In the genomic region with DNA sequence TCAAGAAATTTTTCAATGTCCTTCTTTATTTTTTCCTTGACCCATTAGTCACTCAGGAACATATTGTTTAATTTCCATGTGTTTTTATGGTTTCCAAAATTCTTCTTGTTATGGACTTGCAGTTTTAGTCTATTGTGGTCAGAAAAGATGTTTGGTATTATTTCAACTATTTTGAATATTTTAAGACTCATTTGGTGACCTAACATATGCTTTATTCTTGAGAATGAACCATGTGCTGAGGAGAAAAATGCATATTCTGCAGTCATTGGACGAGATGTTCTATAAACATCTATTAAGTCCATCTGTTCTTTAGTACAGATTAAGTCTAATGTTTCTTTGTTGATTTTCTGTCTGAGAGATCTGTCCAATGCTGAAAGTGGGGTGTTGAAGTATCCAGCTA, we compare ENCODE assay signal across 26 cellular contexts. TPM values are rescaled to one million over a fixed set of nuclear protein-coding genes. Genes with fewer than 3 reads are reported as not detected.
DNase-seq lines count a peak whose midpoint lies in the region; ATAC-seq, FAIRE-seq and TF ChIP-seq lines count a peak whose summit lies in the region.
"Had no signal": no experiment of that assay in that cellular context is flagged by ENCODE, and none has a peak within 500 bp of the region (broad histone marks: within the 10 kb centered on the region; RNA-seq: fewer than 3 reads in every experiment).

No MANE protein-coding gene starts in this region.

- in situ Hi-C loops in astrocyte of the spinal cord (cut with HindIII; ENCODE audit: low sequenced_read_pairs) = no loop called here

- no peaks in the 10 kb centered on the region for H3K4me1 ChIP-seq in effector memory CD4-positive, alpha-beta T cell (ENCODE audit: control insufficient read depth, insufficient read depth, low read length, poor library complexity, severe bottlenecking)
- H3K4me1 ChIP-seq: breast epithelium, gastrocnemius medialis, Peyer's patch, SJCRH30 had no signal

- no peaks in the 10 kb centered on the region for H3K36me3 ChIP-seq in effector memory CD4-positive, alpha-beta T cell (ENCODE audit: control insufficient read depth, insufficient read depth, low read length)
- H3K36me3 ChIP-seq: breast epithelium, gastrocnemius medialis, Peyer's patch, SJCRH30 had no signal

- H3K27me3 ChIP-seq in AG04450 (ENCODE audit: control insufficient read depth, insufficient read depth, low read length) = no peaks in the 10 kb centered on the region
- no peaks in the 10 kb centered on the region for H3K27me3 ChIP-seq in effector memory CD4-positive, alpha-beta T cell (replicated peaks; ENCODE audit: control insufficient read depth, insufficient read depth, low read length, poor library complexity, severe bottlenecking)
- H3K27me3 ChIP-seq: breast epithelium, gastrocnemius medialis, Peyer's patch, SJCRH30 had no signal

- no peak for TF ChIP-seq POLR2A in GM12892 (IDR thresholded peaks at IDR 0.05; ENCODE audit: low read depth, low read length)

- no peak overlapping the region for H3K27ac ChIP-seq in AG04450 (ENCODE audit: low read depth, low read length)
- no peak overlapping the region for H3K27ac ChIP-seq in effector memory CD4-positive, alpha-beta T cell (ENCODE audit: insufficient read depth, low read length, poor library complexity, severe bottlenecking)
- H3K27ac ChIP-seq: breast epithelium, gastrocnemius medialis, Peyer's patch, SJCRH30 had no signal

- no peak for TF ChIP-seq CTCF in AG04450 (IDR thresholded peaks at IDR 0.05; ENCODE audit: low read depth, low read length)
- TF ChIP-seq CTCF in astrocyte of the spinal cord (IDR thresholded peaks at IDR 0.05; ENCODE audit: low read depth, low read length) = no peak

- FAIRE-seq in GM12892 (lab: Jason Lieb, UNC) = peak; percentile 30
- FAIRE-seq: islet of Langerhans had no signal

- H3K9me3 ChIP-seq in AG04450 (ENCODE audit: control insufficient read depth, insufficient read depth, low read length) = no peaks in the 10 kb centered on the region
- no peaks in the 10 kb centered on the region for H3K9me3 ChIP-seq in effector memory CD4-positive, alpha-beta T cell (ENCODE audit: control insufficient read depth, low read length)
- H3K9me3 ChIP-seq: gastrocnemius medialis, Peyer's patch had no signal

- no peak overlapping the region for H3K4me3 ChIP-seq in AG04450 (ENCODE audit: low read depth, low read length)
- no peak overlapping the region for H3K4me3 ChIP-seq in astrocyte of the spinal cord (ENCODE audit: low read depth, low read length)
- H3K4me3 ChIP-seq in effector memory CD4-positive, alpha-beta T cell (ENCODE audit: insufficient read depth, low read depth, low read length, poor library complexity, severe bottlenecking) = no peak overlapping the region
- H3K4me3 ChIP-seq: breast epithelium, gastrocnemius medialis, Peyer's patch, SJCRH30 had no signal

- ATAC-seq in HG03432 (IDR thresholded peaks at IDR 0.05; ENCODE audit: unreplicated experiment) (no peak), GM21825 (IDR thresholded peaks at IDR 0.05; ENCODE audit: unreplicated experiment) (no peak)
- ATAC-seq: gastrocnemius medialis, T-cell had no signal

- CTCF ChIA-PET in AG04450 (lab: Charles Lee) = no interaction called here

- DNase-seq in AG04450 (ENCODE audit: low read depth, low spot score) = peak; percentile 33
- no peak for DNase-seq in GM12892 (ENCODE audit: insufficient read length)
- DNase-seq in astrocyte of the spinal cord (ENCODE audit: low read depth, low spot score) = peak; percentile 55
- DNase-seq in fibroblast of the conjunctiva (ENCODE audit: low read depth) = peak; percentile 80
- DNase-seq in effector memory CD4-positive, alpha-beta T cell = no peak
- no peak for DNase-seq in NCI-H128 (lab: John Stamatoyannopoulos, UW; ENCODE audit: unreplicated experiment)
- DNase-seq: ACHN; activated CD4-positive, alpha-beta T cell treated with anti-CD3 and anti-CD28 coated beads for 1 hour; activated effector memory CD4-positive, alpha-beta T cell treated with anti-CD3 and anti-CD28 coated beads, Interleukin-2, amount 50 U/mL, for 16 hours; activated naive CD8-positive, alpha-beta T cell treated with anti-CD3 and anti-CD28 coated beads, Interleukin-2, amount 10 ng/mL, durations not matched to agents 7 days and 5 days; CD4-positive, alpha-beta T cell; cortex of kidney; gastrocnemius medialis; H9; hypothalamus; Kasumi-1; NCI-H187; NCI-H526 treated with DMSO at 0.1 percent for 48 hours; Peyer's patch; retina; SJCRH30; T-cell had no signal

- POLR2A ChIA-PET in AG04450 (lab: Yijun Ruan, JAX) = no interaction called here

RNA-seq across cellular contexts. Expression of a gene that starts 42.3 kb away (rescaled TPM):
- 30.2 and 35.9 TPM in 2 replicates for polyA plus RNA-seq in AG04450 (2011; rRNA removed)
- 43.6 and 45.1 TPM in 2 replicates for polyA minus RNA-seq in AG04450 (2011; rRNA and poly(A)+ RNA removed)
- polyA plus RNA-seq in GM12892 (2012; ENCODE audit: missing spikeins) = 76.6 TPM

Comparison
In these comparisons a context has a peak if more than half of its experiments do, and no peak if none do; other contexts are left out.
1. DNase-seq: peak in AG04450 (single experiment), astrocyte of the spinal cord (single experiment) and fibroblast of the conjunctiva (single experiment); none in GM12892 (single experiment), effector memory CD4-positive, alpha-beta T cell (0 of 3) and NCI-H128 (single experiment).